Comparison of ENCODE assay signal across 16 cellular contexts in genomic region chr4:128835498-128836222, GRCh38. TPM values are rescaled to one million over a fixed set of nuclear protein-coding genes. Genes with fewer than 3 reads are reported as not detected.
DNase-seq lines count a peak whose midpoint lies in the region; ATAC-seq and TF ChIP-seq lines count a peak whose summit lies in the region.
"Had no signal": no experiment of that assay in that cellular context is flagged by ENCODE, and none has a peak within 500 bp of the region (broad histone marks: within the 10 kb centered on the region; RNA-seq: fewer than 3 reads in every experiment).

No MANE protein-coding gene starts in this region.

- 42% methylated on average over 7 of the region's 8 CpGs for WGBS in esophagus muscularis mucosa
- 61 to 76% methylated on average over 8 of the region's 8 CpGs for WGBS in lung, 2 donors

- H3K4me1 ChIP-seq in esophagus muscularis mucosa (peaks cover 35 to 80% (median 61%) of the 10 kb centered on the region in 4 donors), lung (ENCODE audit: control insufficient read depth in 2 of 2, insufficient read depth in 2 of 2, low read length in 2 of 2) (peaks cover 12 to 24% of the 10 kb centered on the region in 2 donors)

- no peak for DNase-seq in RWPE1 (ENCODE audit: low spot score)
- DNase-seq in esophagus muscularis mucosa (ENCODE audit: extremely low spot score), result no peak
- DNase-seq in lung (ENCODE audit: low spot score), result peak; percentile 41
- DNase-seq in activated naive CD4-positive, alpha-beta T cell treated with anti-CD3 and anti-CD28 coated beads for 36 hours, result no peak
- DNase-seq in activated CD4-positive, CD25-positive, alpha-beta regulatory T cell (lab: John Stamatoyannopoulos, UW), result no peak
- DNase-seq: activated CD8-positive, alpha-beta T cell treated with anti-CD3 and anti-CD28 coated beads, Interleukin-2, amount 10 ng/mL, durations not matched to agents 7 days and 5 days; activated naive CD8-positive, alpha-beta T cell treated with anti-CD3 and anti-CD28 coated beads, Interleukin-2, amount 10 ng/mL, durations not matched to agents 7 days and 5 days; NCI-H187 treated with DMSO at 0.1 percent for 48 hours; NCI-H774; SHP77 treated with DMSO at 0.1 percent for 48 hours had no signal

- peaks cover 49% of the 10 kb centered on the region for H3K4me1 Mint-ChIP-seq in stimulated activated memory B cell treated with anti-CD40 and anti-IgM and Interleukin-4, amounts not matched to agents 10 μg/mL and 1 μg/mL and 100 μg/mL, for 72 hours
- peaks cover 74% of the 10 kb centered on the region for H3K4me1 Mint-ChIP-seq in activated naive CD4-positive, alpha-beta T cell treated with anti-CD3 and anti-CD28 coated beads for 36 hours (ENCODE audit: low read depth)

- TF ChIP-seq EP300 in esophagus muscularis mucosa (IDR thresholded peaks at IDR 0.05), result no peak

- intact Hi-C loops in esophagus muscularis mucosa (cut with DNase I), result no loop called here
- intact Hi-C loops in activated naive CD4-positive, alpha-beta T cell treated with anti-CD3 and anti-CD28 coated beads for 36 hours (cut with micrococcal nuclease), result no loop called here

- POLR2A ChIA-PET in RWPE1 (lab: Yijun Ruan, JAX; ENCODE audit: low non-redundant PET), result no interaction called here

- H3K27ac ChIP-seq in RWPE1 (peak overlapping the region; percentile 15; the same call in 1 of the 2 replicates), esophagus muscularis mucosa (replicated peaks in 1 of 4) (peak overlapping the region in 3 of 4 donors; percentile 24 to 72 (median 32)), lung (ENCODE audit: low read depth in 1 of 2, low read length in 1 of 2) (peak overlapping the region; percentile 52 to 86)
- H3K27ac ChIP-seq: C4-2B, KMS-11 had no signal

- TF ChIP-seq CTCF in RWPE1 (conservative IDR thresholded peaks at IDR 0.05; ENCODE audit: low read depth), result no peak
- no peak for TF ChIP-seq CTCF in esophagus muscularis mucosa (IDR thresholded peaks at IDR 0.05)
- no peak for TF ChIP-seq CTCF in lung (IDR thresholded peaks at IDR 0.05; ENCODE audit: control extremely low read depth, extremely low read depth)

- CTCF ChIA-PET in RWPE1 (lab: Yijun Ruan, JAX), result interaction anchor here (0.6 kb wide), 1 partner anchor 235 kb away, joined by 3 read pairs; no protein-coding TSS in a partner anchor
- CTCF ChIA-PET in activated naive CD4-positive, alpha-beta T cell treated with anti-CD3 and anti-CD28 coated beads for 36 hours (lab: Charles Lee), result no interaction called here

- peak overlapping the region; percentile 38 for H3K27ac Mint-ChIP-seq in stimulated activated memory B cell treated with anti-CD40 and anti-IgM and Interleukin-4, amounts not matched to agents 10 μg/mL and 1 μg/mL and 100 μg/mL, for 72 hours
- no peak overlapping the region for H3K27ac Mint-ChIP-seq in activated naive CD4-positive, alpha-beta T cell treated with anti-CD3 and anti-CD28 coated beads for 36 hours
- H3K27ac Mint-ChIP-seq: activated CD8-positive, alpha-beta T cell treated with anti-CD3 and anti-CD28 coated beads, Interleukin-2, amount 10 ng/mL, durations not matched to agents 7 days and 5 days; activated naive CD8-positive, alpha-beta T cell treated with anti-CD3 and anti-CD28 coated beads, Interleukin-2, amount 10 ng/mL, durations not matched to agents 7 days and 5 days; stimulated activated naive CD8-positive, alpha-beta T cell treated with anti-CD3 and anti-CD28 coated beads, Interleukin-15, Interleukin-2, amounts not matched to agents 100 ng/mL and 50 ng/mL, for 24 hours had no signal

- no peak for TF ChIP-seq POLR2A in esophagus muscularis mucosa (IDR thresholded peaks at IDR 0.05; ENCODE audit: low read depth)

- peak; percentile 20 for ATAC-seq in lung (ENCODE audit: insufficient read depth, low FRiP score)
- no peak for ATAC-seq in stimulated activated memory B cell treated with anti-CD40 and anti-IgM and Interleukin-4, amounts not matched to agents 10 μg/mL and 1 μg/mL and 100 μg/mL, for 72 hours
- ATAC-seq in GM19023 (IDR thresholded peaks at IDR 0.05; ENCODE audit: unreplicated experiment), result no peak
- ATAC-seq in HG03135 (IDR thresholded peaks at IDR 0.05; ENCODE audit: unreplicated experiment), result no peak
- ATAC-seq: activated CD8-positive, alpha-beta T cell treated with anti-CD3 and anti-CD28 coated beads, Interleukin-2, amount 10 ng/mL, durations not matched to agents 7 days and 5 days had no signal

- H3K27me3 Mint-ChIP-seq in stimulated activated memory B cell treated with anti-CD40 and anti-IgM and Interleukin-4, amounts not matched to agents 10 μg/mL and 1 μg/mL and 100 μg/mL, for 72 hours, result no peaks in the 10 kb centered on the region
- H3K27me3 Mint-ChIP-seq in activated naive CD4-positive, alpha-beta T cell treated with anti-CD3 and anti-CD28 coated beads for 36 hours (ENCODE audit: low read depth), result no peaks in the 10 kb centered on the region
- H3K27me3 Mint-ChIP-seq: activated naive CD8-positive, alpha-beta T cell treated with anti-CD3 and anti-CD28 coated beads, Interleukin-2, amount 10 ng/mL, durations not matched to agents 7 days and 5 days; stimulated activated naive CD8-positive, alpha-beta T cell treated with anti-CD3 and anti-CD28 coated beads, Interleukin-15, Interleukin-2, amounts not matched to agents 100 ng/mL and 50 ng/mL, for 24 hours had no signal

- no peaks in the 10 kb centered on the region for H3K9me3 Mint-ChIP-seq in stimulated activated memory B cell treated with anti-CD40 and anti-IgM and Interleukin-4, amounts not matched to agents 10 μg/mL and 1 μg/mL and 100 μg/mL, for 72 hours
- H3K9me3 Mint-ChIP-seq in activated naive CD4-positive, alpha-beta T cell treated with anti-CD3 and anti-CD28 coated beads for 36 hours, result no peaks in the 10 kb centered on the region
- H3K9me3 Mint-ChIP-seq: activated naive CD8-positive, alpha-beta T cell treated with anti-CD3 and anti-CD28 coated beads, Interleukin-2, amount 10 ng/mL, durations not matched to agents 7 days and 5 days; stimulated activated naive CD8-positive, alpha-beta T cell treated with anti-CD3 and anti-CD28 coated beads, Interleukin-15, Interleukin-2, amounts not matched to agents 100 ng/mL and 50 ng/mL, for 24 hours had no signal

- no peaks in the 10 kb centered on the region for H3K27me3 ChIP-seq in esophagus muscularis mucosa
- H3K27me3 ChIP-seq in lung (ENCODE audit: control insufficient read depth, insufficient read depth), result no peaks in the 10 kb centered on the region

- H3K4me3 Mint-ChIP-seq in stimulated activated memory B cell treated with anti-CD40 and anti-IgM and Interleukin-4, amounts not matched to agents 10 μg/mL and 1 μg/mL and 100 μg/mL, for 72 hours, result no peak overlapping the region
- no peak overlapping the region for H3K4me3 Mint-ChIP-seq in activated naive CD4-positive, alpha-beta T cell treated with anti-CD3 and anti-CD28 coated beads for 36 hours
- H3K4me3 Mint-ChIP-seq: activated CD8-positive, alpha-beta T cell treated with anti-CD3 and anti-CD28 coated beads, Interleukin-2, amount 10 ng/mL, durations not matched to agents 7 days and 5 days; activated naive CD8-positive, alpha-beta T cell treated with anti-CD3 and anti-CD28 coated beads, Interleukin-2, amount 10 ng/mL, durations not matched to agents 7 days and 5 days; stimulated activated naive CD8-positive, alpha-beta T cell treated with anti-CD3 and anti-CD28 coated beads, Interleukin-15, Interleukin-2, amounts not matched to agents 100 ng/mL and 50 ng/mL, for 24 hours had no signal

- peaks cover 6 to 33% (median 20%) of the 10 kb centered on the region in 4 donors for H3K36me3 ChIP-seq in esophagus muscularis mucosa
- peaks cover 5 to 9% of the 10 kb centered on the region in 2 donors for H3K36me3 ChIP-seq in lung (ENCODE audit: control insufficient read depth in 2 of 2, insufficient read depth in 2 of 2, low read length in 2 of 2)

- peaks cover 50% of the 10 kb centered on the region for H3K36me3 Mint-ChIP-seq in stimulated activated memory B cell treated with anti-CD40 and anti-IgM and Interleukin-4, amounts not matched to agents 10 μg/mL and 1 μg/mL and 100 μg/mL, for 72 hours
- H3K36me3 Mint-ChIP-seq in activated naive CD4-positive, alpha-beta T cell treated with anti-CD3 and anti-CD28 coated beads for 36 hours (ENCODE audit: low read depth), result peaks cover 16% of the 10 kb centered on the region

- H3K4me3 ChIP-seq in esophagus muscularis mucosa, result no peak overlapping the region
- H3K4me3 ChIP-seq in lung, result no peak overlapping the region

- H3K9me3 ChIP-seq in esophagus muscularis mucosa, result no peaks in the 10 kb centered on the region
- no peaks in the 10 kb centered on the region for H3K9me3 ChIP-seq in lung (ENCODE audit: control insufficient read depth in 2 of 2, insufficient read depth in 1 of 2, low read length in 1 of 2)

RNA-seq across cellular contexts. Expression of gene JADE1, which starts 26.2 kb away (rescaled TPM):
- total RNA-seq in esophagus muscularis mucosa (10 to 100 TPM; 40.8 to 60.1 (median 52.0) TPM), lung (10 to 100 TPM; 20.0 to 46.1 TPM)
- 10 to 100 TPM in 1 of 2 donors, 1 to 10 TPM in 1; 8.9 to 15.1 TPM for polyA plus RNA-seq in lung
- total RNA-seq in activated naive CD4-positive, alpha-beta T cell treated with anti-CD3 and anti-CD28 coated beads for 36 hours, result 10 to 100 TPM; 35.8 to 38.2 TPM

Comparison
In these comparisons a context has a peak if more than half of its experiments do, and no peak if none do; other contexts are left out.
1. H3K27ac ChIP-seq: peak in every context shown above with its lines; median percentile 69 in lung; 32 in esophagus muscularis mucosa; 15 in RWPE1.